1 cellular context compared by ENCODE assay signal in the genomic region with DNA sequence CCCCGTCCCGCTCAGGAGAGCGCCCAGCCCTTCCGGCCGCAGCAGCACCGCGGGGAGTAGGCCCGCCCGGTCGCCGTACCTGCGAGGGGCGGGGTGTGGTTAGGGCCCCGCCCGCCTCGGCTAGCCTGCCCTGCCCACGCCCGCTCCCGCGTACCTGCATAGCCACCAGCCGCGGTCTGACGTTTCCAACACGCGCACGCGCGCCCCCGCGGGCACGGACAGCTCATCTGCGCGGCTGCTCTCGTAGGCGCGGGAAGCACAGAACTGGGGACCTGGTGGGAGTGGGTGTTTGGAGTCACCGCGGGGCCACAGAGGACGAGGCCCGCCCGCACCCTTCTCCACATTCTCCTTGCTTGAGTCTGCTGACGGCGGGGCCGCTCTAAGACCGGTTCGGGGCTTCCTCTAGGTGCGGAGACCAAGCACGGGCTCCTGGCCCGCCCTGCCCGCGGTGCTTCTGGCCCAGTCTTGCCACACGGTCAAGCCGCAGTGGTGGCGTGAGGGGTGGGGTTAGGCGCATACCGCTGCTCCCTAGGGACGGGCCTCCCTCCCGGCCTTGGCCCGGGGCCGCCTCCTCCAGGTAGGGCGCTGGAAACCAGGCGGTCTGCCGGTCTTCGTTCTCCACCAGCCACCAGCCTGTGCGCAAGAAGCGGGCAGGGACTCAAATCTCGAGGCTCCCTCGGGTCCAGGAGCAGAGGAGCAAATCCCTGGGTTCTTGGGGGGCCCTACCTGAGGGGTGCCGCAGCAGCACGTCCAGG.
TF ChIP-seq lines count a peak whose summit lies in the region.

No MANE protein-coding gene starts in this region.

TF ChIP-seq in IMR-90, 13 proteins besides CTCF, POLR2A, EP300 and RAD21 (continued from another document):
- no peak for TF ChIP-seq NFE2L2 (IDR thresholded peaks at IDR 0.05; ENCODE audit: low read depth, low read length)
- TF ChIP-seq FOS (IDR thresholded peaks at IDR 0.05; ENCODE audit: low read depth, low read length) = no peak
